Comparison of ENCODE assay signal across 9 cellular contexts in the genomic region with DNA sequence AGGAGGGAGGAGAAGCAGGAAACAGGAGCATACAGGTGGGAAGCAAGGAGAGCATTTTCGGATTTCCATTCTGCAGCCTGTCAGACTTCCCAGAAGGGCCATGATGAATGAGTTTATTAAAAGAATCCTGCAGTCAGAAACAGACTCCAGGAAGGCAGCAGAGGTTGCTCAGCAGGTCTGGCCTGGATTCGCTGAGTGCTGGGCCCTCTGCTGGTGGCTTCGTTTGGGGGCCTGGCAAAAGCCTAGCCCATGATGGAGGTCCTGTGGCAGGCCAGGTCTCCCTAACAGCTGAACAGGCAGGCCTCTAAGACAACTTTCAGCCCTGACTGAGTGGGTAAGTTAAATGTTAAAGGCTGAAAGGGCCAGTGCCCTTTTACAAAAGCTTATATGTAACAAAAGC.
DNase-seq lines count a peak whose midpoint lies in the region; ATAC-seq and TF ChIP-seq lines count a peak whose summit lies in the region.
"Had no signal": no experiment of that assay in that cellular context is flagged by ENCODE, and none has a peak within 500 bp of the region (broad histone marks: within the 10 kb centered on the region; RNA-seq: fewer than 3 reads in every experiment).

No MANE protein-coding gene starts in this region.

- intact Hi-C loops in posterior vena cava (cut with DNase I) = no loop called here

- DNase-seq in DMS53 (lab: John Stamatoyannopoulos, UW) = peak; percentile 50
- DNase-seq in DMS53 treated with DMSO at 0.1 percent for 48 hours (lab: John Stamatoyannopoulos, UW; ENCODE audit: unreplicated experiment) = no peak
- DNase-seq in MV-4-11 (lab: John Stamatoyannopoulos, UW) = peak; percentile 11
- DNase-seq in erythroblast (lab: John Stamatoyannopoulos, UW) = peak; percentile 16 to 18
- DNase-seq in posterior vena cava (ENCODE audit: low spot score) = peak; percentile 68
- DNase-seq: T1000 had no signal

- ATAC-seq in HG02840 (IDR thresholded peaks at IDR 0.05; ENCODE audit: low FRiP score, unreplicated experiment) (no peak), HG03095 (IDR thresholded peaks at IDR 0.05; ENCODE audit: unreplicated experiment) (no peak), HG02870 (IDR thresholded peaks at IDR 0.05; ENCODE audit: unreplicated experiment) (no peak)

- no peak for TF ChIP-seq POLR2A in erythroblast (IDR thresholded peaks at IDR 0.05; ENCODE audit: low read length)
